12 cellular contexts compared by ENCODE assay signal in the genomic region with DNA sequence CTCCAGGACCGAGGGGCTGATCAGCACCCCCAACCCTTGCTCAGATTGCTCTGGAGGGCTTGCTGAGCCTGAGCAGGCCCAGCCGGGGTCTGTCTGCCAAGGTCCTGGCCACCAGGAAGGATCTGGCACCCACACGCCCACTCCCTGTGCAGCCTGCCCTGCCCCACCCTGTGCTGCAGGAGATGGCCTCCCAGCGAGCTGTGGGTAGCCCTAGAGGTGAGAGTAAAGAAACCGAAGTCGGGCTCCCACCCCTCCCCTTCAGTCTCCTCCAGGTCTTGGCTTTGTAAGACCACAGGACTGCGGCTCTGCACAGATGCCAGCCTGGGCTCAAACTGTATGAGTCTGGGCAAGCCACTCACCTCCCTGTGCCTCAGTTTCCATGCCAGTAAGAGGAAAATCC.
"Had no signal": no experiment of that assay in that cellular context is flagged by ENCODE, and none has a peak within 500 bp of the region (broad histone marks: within the 10 kb centered on the region; RNA-seq: fewer than 3 reads in every experiment).

No MANE protein-coding gene starts in this region.

- H3K36me3 Mint-ChIP-seq: activated CD4-positive, alpha-beta memory T cell treated with anti-CD3 and anti-CD28 coated beads for 36 hours; type B pancreatic cell had no signal

- H3K36me3 ChIP-seq: cardiac muscle cell, heart left ventricle, sigmoid colon, suprapubic skin had no signal

- DNase-seq: activated CD4-positive, alpha-beta memory T cell treated with anti-CD3 and anti-CD28 coated beads for 36 hours; activated CD4-positive, CD25-positive, alpha-beta regulatory T cell treated with anti-CD3 and anti-CD28 coated beads, Interleukin-2, amount 50 U/mL, for 72 hours; activated effector memory CD4-positive, alpha-beta T cell treated with Interleukin-2 at 50 U/mL for 16 hours; effector CD4-positive, alpha-beta T cell; heart left ventricle; sigmoid colon; stimulated activated CD4-positive, alpha-beta T cell treated with anti-CD3 and anti-CD28 coated beads, Interleukin-2, amount 100 ng/mL, for 24 hours; stimulated activated naive CD4-positive, alpha-beta T cell had no signal

- H3K27ac Mint-ChIP-seq: activated CD4-positive, alpha-beta memory T cell treated with anti-CD3 and anti-CD28 coated beads for 36 hours; type B pancreatic cell had no signal

- H3K27me3 ChIP-seq: cardiac muscle cell, sigmoid colon, suprapubic skin had no signal

- ATAC-seq: heart left ventricle, left lobe of liver had no signal

- H3K9me3 ChIP-seq: heart left ventricle, sigmoid colon, suprapubic skin had no signal

- H3K27me3 Mint-ChIP-seq: activated CD4-positive, alpha-beta memory T cell treated with anti-CD3 and anti-CD28 coated beads for 36 hours had no signal

- H3K4me3 Mint-ChIP-seq: activated CD4-positive, alpha-beta memory T cell treated with anti-CD3 and anti-CD28 coated beads for 36 hours; type B pancreatic cell had no signal

- H3K27ac ChIP-seq: cardiac muscle cell, heart left ventricle, sigmoid colon, suprapubic skin had no signal

- H3K4me3 ChIP-seq: cardiac muscle cell, heart left ventricle, sigmoid colon, suprapubic skin had no signal

- H3K4me1 ChIP-seq: heart left ventricle, sigmoid colon had no signal
